In genomic region chr3:81676706-81677456, GRCh38 we compare ENCODE assay signal across 24 cellular contexts.
DNase-seq lines count a peak whose midpoint lies in the region; ATAC-seq, FAIRE-seq and TF ChIP-seq lines count a peak whose summit lies in the region.
"Had no signal": no experiment of that assay in that cellular context is flagged by ENCODE, and none has a peak within 500 bp of the region (broad histone marks: within the 10 kb centered on the region; RNA-seq: fewer than 3 reads in every experiment).

No MANE protein-coding gene starts in this region.

- no peaks in the 10 kb centered on the region for H3K9me3 ChIP-seq in A549
- H3K9me3 ChIP-seq: MG63 had no signal

- no peak for TF ChIP-seq CTCF in A549 (IDR thresholded peaks at IDR 0.05)
- no peak for TF ChIP-seq CTCF in epithelial cell of esophagus (IDR thresholded peaks at IDR 0.05; ENCODE audit: insufficient read depth, low read depth, low read length, missing control alignments)

- peak; percentile 61 for FAIRE-seq in A549 (lab: Jason Lieb, UNC)
- FAIRE-seq: GM12878, HTR-8/SVneo had no signal

- TF ChIP-seq EP300 in A549 (IDR thresholded peaks at IDR 0.05), result no peak

- TF ChIP-seq RAD21 in A549 (conservative IDR thresholded peaks at IDR 0.05 in 1 of 2, IDR thresholded peaks at IDR 0.05 in 1 of 2), result no peak

- TF ChIP-seq POLR2A in A549 (IDR thresholded peaks at IDR 0.05; ENCODE audit: low read length), result no peak

- peak overlapping the region; percentile 73 for H3K4me2 ChIP-seq in A549
- H3K4me2 ChIP-seq: BLaER1 treated with 17β-estradiol and CSF1 and Interleukin-3, amounts not matched to agents 10 nM and 100 nM; GM23338 had no signal

- ATAC-seq in A549 (peak; percentile 39 to 91; a peak in 3 of 6 replicates), left lobe of liver (peak; percentile 89), HG03342 (IDR thresholded peaks at IDR 0.05; ENCODE audit: unreplicated experiment) (no peak)
- ATAC-seq: GM12878, GM23338, Panc1 had no signal

- H3K4me3 ChIP-seq in A549 (peak overlapping the region; percentile 1; the same call in 1 of the 3 replicates), epithelial cell of esophagus (ENCODE audit: low read length) (no peak overlapping the region)
- H3K4me3 ChIP-seq: BLaER1 treated with 17β-estradiol and CSF1 and Interleukin-3, amounts not matched to agents 10 nM and 100 nM; GM12878; GM23338; MG63 had no signal

- POLR2A ChIA-PET in A549 (lab: Yijun Ruan, JAX), result no interaction called here

- H3K27ac ChIP-seq in A549, result peak overlapping the region; percentile 44 to 73
- H3K27ac ChIP-seq: BLaER1 treated with 17β-estradiol and CSF1 and Interleukin-3, amounts not matched to agents 10 nM and 100 nM had no signal

- peak in 1 of 2 experiments; percentile 63 for DNase-seq in A549 (ENCODE audit: low read depth in 1 of 2, low spot score in 1 of 2)
- DNase-seq in epithelial cell of esophagus (ENCODE audit: low read depth), result peak; percentile 22
- DNase-seq in left lobe of liver (ENCODE audit: low spot score), result no peak
- peak; percentile 7 for DNase-seq in renal cortical epithelial cell (ENCODE audit: low read depth)
- no peak for DNase-seq in NCI-H82 treated with DMSO at 0.1 percent for 48 hours (lab: John Stamatoyannopoulos, UW; ENCODE audit: unreplicated experiment)
- DNase-seq in T-helper 2 cell, result no peak
- DNase-seq: AML-193; CD4-positive, alpha-beta T cell; DMS79; EL; GDM1; H9; KBM-7; MG63; NCI-H2081; NCI-H2227 treated with DMSO at 0.1 percent for 48 hours; NCI-H526 treated with DMSO at 0.1 percent for 48 hours; SHP77 treated with DMSO at 0.1 percent for 48 hours had no signal

- peaks cover 26% of the 10 kb centered on the region for H3K4me1 ChIP-seq in A549
- H3K4me1 ChIP-seq: BLaER1 treated with 17β-estradiol and CSF1 and Interleukin-3, amounts not matched to agents 10 nM and 100 nM had no signal

- CTCF ChIA-PET in A549 (lab: Yijun Ruan, JAX), result interaction anchor here (1.0 to 1.4 kb wide), 3 partner anchors 10 to 455 kb away, joined by 3 to 7 read pairs (median 3); no protein-coding TSS in a partner anchor

- 9% methylated on average over 5 of the region's 5 CpGs for WGBS in A549 (ENCODE audit: missing lambda C conversion rate)

TF ChIP-seq in A549, 52 proteins besides CTCF, POLR2A, EP300 and RAD21:
- peak in 1 of 2 experiments; percentile 20; a peak in 1 of 4 replicates for TF ChIP-seq CEBPB (IDR thresholded peaks at IDR 0.05)
- no peak for TF ChIP-seq ZSCAN20 (CRISPR knock-in tag; IDR thresholded peaks at IDR 0.05)
- peak; percentile 10; the same call in 1 of the 2 replicates for TF ChIP-seq MAX (IDR thresholded peaks at IDR 0.05)
- TF ChIP-seq TP53 (CRISPR knock-in tag; IDR thresholded peaks at IDR 0.05), result no peak
- peak; percentile 66; the same call in 1 of the 2 replicates for TF ChIP-seq GATA3 (IDR thresholded peaks at IDR 0.05; ENCODE audit: borderline replicate concordance)

Comparison
In these comparisons a context has a peak if more than half of its experiments do, and no peak if none do; other contexts are left out.
1. DNase-seq: peak in epithelial cell of esophagus (single experiment) and renal cortical epithelial cell (single experiment); none in left lobe of liver (single experiment), NCI-H82 treated with DMSO at 0.1 percent for 48 hours (single experiment) and T-helper 2 cell (0 of 5).